In genomic region chr1:8860738-8861516, GRCh38 we compare ENCODE assay signal across 13 cellular contexts. TPM values are rescaled to one million over a fixed set of nuclear protein-coding genes. Genes with fewer than 3 reads are reported as not detected.
DNase-seq lines count a peak whose midpoint lies in the region; ATAC-seq and TF ChIP-seq lines count a peak whose summit lies in the region.
"Had no signal": no experiment of that assay in that cellular context is flagged by ENCODE, and none has a peak within 500 bp of the region (broad histone marks: within the 10 kb centered on the region; RNA-seq: fewer than 3 reads in every experiment).

No MANE protein-coding gene starts in this region.

- no peak overlapping the region for H3K4me3 Mint-ChIP-seq in endodermal cell
- H3K4me3 Mint-ChIP-seq: T-helper 1 cell treated with Interleukin-12 subunit alpha and Interleukin-12 subunit beta and Interleukin-4 antibody, amounts not matched to agents 30 μg/mL and 1 μg/mL, for 36 hours had no signal

- WGBS in heart right ventricle, 2 donors: 81% methylated on average over 21 of the region's 21 CpGs
- WGBS in endodermal cell (ENCODE audit: insufficient coverage in 1 of 2, insufficient read length in 1 of 2), 2 experiments: 94 to 95% methylated on average over 19 to 21 of the region's 21 CpGs

- no peak for ATAC-seq in heart right ventricle
- no peak for ATAC-seq in GM21723 (IDR thresholded peaks at IDR 0.05; ENCODE audit: unreplicated experiment)

- H3K4me1 ChIP-seq in cardiac muscle cell (ENCODE audit: low read depth): peaks cover 19% of the 10 kb centered on the region
- peaks cover 2 to 50% (median 30%) of the 10 kb centered on the region in 9 donors for H3K4me1 ChIP-seq in heart right ventricle
- peaks cover 3% of the 10 kb centered on the region for H3K4me1 ChIP-seq in endodermal cell (ENCODE audit: control insufficient read depth, insufficient read depth, low read length)

- TF ChIP-seq CTCF in cardiac muscle cell (IDR thresholded peaks at IDR 0.05; ENCODE audit: low read depth, low read length) (no peak), heart right ventricle (IDR thresholded peaks at IDR 0.05) (no peak), endodermal cell (conservative IDR thresholded peaks at IDR 0.05) (no peak)

- H3K4me3 ChIP-seq in cardiac muscle cell (no peak overlapping the region), heart right ventricle (no peak overlapping the region), SK-N-MC (no peak overlapping the region), endodermal cell (ENCODE audit: low read length) (no peak overlapping the region)
- H3K4me3 ChIP-seq: vagina had no signal

- H3K36me3 ChIP-seq in cardiac muscle cell: peaks cover 81% of the 10 kb centered on the region
- H3K36me3 ChIP-seq in heart right ventricle: peaks cover 3 to 100% (median 58%) of the 10 kb centered on the region in 9 donors
- H3K36me3 ChIP-seq in SK-N-MC (ENCODE audit: insufficient read depth, low read length): peaks cover 82% of the 10 kb centered on the region
- H3K36me3 ChIP-seq in endodermal cell (ENCODE audit: control insufficient read depth, insufficient read depth, low read length): peaks cover 87% of the 10 kb centered on the region

- H3K27ac Mint-ChIP-seq in endodermal cell: peak overlapping the region; percentile 39

- intact Hi-C loops in heart right ventricle (cut with DNase I): no loop called here

- H3K4me1 Mint-ChIP-seq in endodermal cell: peaks cover 17% of the 10 kb centered on the region

- H3K9ac ChIP-seq in SK-N-MC (ENCODE audit: insufficient read length): no peak overlapping the region
- no peak overlapping the region for H3K9ac ChIP-seq in endodermal cell (ENCODE audit: extremely low read depth, low read length, poor library complexity, severe bottlenecking)

- no peaks in the 10 kb centered on the region for H3K27me3 Mint-ChIP-seq in endodermal cell (ENCODE audit: insufficient read depth)

- no peaks in the 10 kb centered on the region for H3K9me3 Mint-ChIP-seq in endodermal cell
- H3K9me3 Mint-ChIP-seq: T-helper 1 cell treated with Interleukin-12 subunit alpha and Interleukin-12 subunit beta and Interleukin-4 antibody, amounts not matched to agents 30 μg/mL and 1 μg/mL, for 36 hours had no signal

- H3K36me3 Mint-ChIP-seq in endodermal cell (ENCODE audit: low read depth): peaks cover 84% of the 10 kb centered on the region

- DNase-seq in cardiac muscle cell (ENCODE audit: low read depth in 1 of 2, low spot score in 1 of 2) (no peak), heart right ventricle (no peak), SK-N-MC (ENCODE audit: low read depth, low spot score) (no peak), endodermal cell (peak; percentile 36), GF-D8 (lab: John Stamatoyannopoulos, UW) (no peak), NCI-H82 treated with DMSO at 0.1 percent for 48 hours (lab: John Stamatoyannopoulos, UW; ENCODE audit: unreplicated experiment) (no peak)
- DNase-seq: mesendoderm, NCI-H226 had no signal

- H3K27me3 ChIP-seq in cardiac muscle cell: no peaks in the 10 kb centered on the region
- H3K27me3 ChIP-seq in heart right ventricle: no peaks in the 10 kb centered on the region
- H3K27me3 ChIP-seq in endodermal cell (ENCODE audit: control insufficient read depth, insufficient read depth, low read length, poor library complexity, severe bottlenecking): no peaks in the 10 kb centered on the region
- H3K27me3 ChIP-seq: vagina had no signal

- H3K27ac ChIP-seq in cardiac muscle cell (peak overlapping the region; percentile 91), heart right ventricle (peak overlapping the region in 1 of 10 donors; percentile 26), SK-N-MC (peak overlapping the region; percentile 56; the same call in 1 of the 2 replicates), endodermal cell (ENCODE audit: low read depth, low read length) (no peak overlapping the region), temporal lobe (ENCODE audit: low read depth, low read length) (peak overlapping the region; percentile 19)
- H3K27ac ChIP-seq: HL-60, vagina had no signal

- no peaks in the 10 kb centered on the region for H3K9me3 ChIP-seq in cardiac muscle cell (ENCODE audit: low read depth)
- no peaks in the 10 kb centered on the region for H3K9me3 ChIP-seq in heart right ventricle
- no peaks in the 10 kb centered on the region for H3K9me3 ChIP-seq in SK-N-MC (ENCODE audit: low read depth, low read length)
- no peaks in the 10 kb centered on the region for H3K9me3 ChIP-seq in endodermal cell (ENCODE audit: control insufficient read depth, low read length)
- H3K9me3 ChIP-seq: vagina had no signal

RNA-seq across cellular contexts. Expression of gene ENO1, which starts 17.6 kb away (rescaled TPM):
- total RNA-seq in cardiac muscle cell (3,076 and 4,542 TPM in 2 replicates), heart right ventricle (100 to 1,000 TPM; 104 to 472 (median 141) TPM), endodermal cell (1,000 to 10,000 TPM; 1,263 to 1,351 TPM), temporal lobe (223 TPM)
- polyA plus RNA-seq in cardiac muscle cell (4,459 and 4,945 TPM in 2 replicates), heart right ventricle (100 to 1,000 TPM in 1 of 2 donors, 10 to 100 TPM in 1; 73.3 to 581 TPM)
- polyA plus RNA-seq in endodermal cell (2013, experiment 1 of 2): 1,848 TPM
- polyA plus RNA-seq in endodermal cell (2013, experiment 2 of 2): 1,827 TPM

RNA-seq across cellular contexts. Expression of gene RERE, which starts 43.5 kb away (rescaled TPM):
- total RNA-seq in cardiac muscle cell (59.5 and 81.0 TPM in 2 replicates), heart right ventricle (100 to 1,000 TPM; 107 to 163 (median 144) TPM), endodermal cell (100 to 1,000 TPM; 159 to 179 TPM), temporal lobe (674 TPM)
- polyA plus RNA-seq in cardiac muscle cell (70.3 and 72.5 TPM in 2 replicates), heart right ventricle (10 to 100 TPM; 46.5 to 62.3 TPM)
- 120 TPM for polyA plus RNA-seq in endodermal cell (2013, experiment 1 of 2)
- 97.7 TPM for polyA plus RNA-seq in endodermal cell (2013, experiment 2 of 2)
